In the genomic region with DNA sequence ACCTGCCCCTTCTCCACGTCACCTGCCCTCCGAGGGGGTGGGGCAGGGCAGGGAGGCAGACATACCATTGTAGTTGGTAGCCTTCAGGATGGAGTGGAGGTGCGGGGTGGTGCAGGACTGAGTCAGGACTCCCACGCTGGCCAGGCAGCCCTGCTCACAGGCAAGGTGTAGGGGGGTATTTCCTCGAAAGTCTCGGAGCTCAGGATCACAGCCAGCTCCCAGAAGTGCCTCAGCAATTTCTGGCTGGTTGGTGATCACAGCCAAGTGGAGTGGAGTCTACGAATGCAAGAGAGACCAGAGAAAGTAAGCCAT, we compare ENCODE assay signal across 8 cellular contexts. TPM values are rescaled to one million over a fixed set of nuclear protein-coding genes. Genes with fewer than 3 reads are reported as not detected.
DNase-seq lines count a peak whose midpoint lies in the region; ATAC-seq, FAIRE-seq and TF ChIP-seq lines count a peak whose summit lies in the region.

No MANE protein-coding gene starts in this region.

- H3K4me2 ChIP-seq in HCT116 (ENCODE audit: low read length) (peak overlapping the region; percentile 84), osteoblast (ENCODE audit: insufficient read depth, low read length) (peak overlapping the region; percentile 96)

- H3K9ac ChIP-seq in HCT116 (ENCODE audit: low read length) = peak overlapping the region; percentile 99

- ATAC-seq in HCT116 (no peak), esophagus mucosa (peak; percentile 29)

- H4K20me1 ChIP-seq in HCT116 (ENCODE audit: insufficient read depth) (no peaks in the 10 kb centered on the region), osteoblast (ENCODE audit: insufficient read depth, low read length) (peaks cover 26% of the 10 kb centered on the region)

- no peak for FAIRE-seq in RCC 7860 (lab: Jason Lieb, UNC)

- no TSS peak for BruUV-seq in HCT116 (replicated peaks; lab: Mats Ljungman, UMichigan)

- intact Hi-C loops in HCT116 (cut with micrococcal nuclease) = loop anchor here (5.0 kb wide), 1 partner anchor 71 kb away; no protein-coding TSS in a partner anchor

- H3K4me1 ChIP-seq in HCT116 (ENCODE audit: control insufficient read depth in 1 of 2, insufficient read depth in 2 of 2, low read length in 2 of 2) = peaks cover 25 to 28% of the 10 kb centered on the region in 2 experiments
- H3K4me1 ChIP-seq in osteoblast (ENCODE audit: insufficient read depth, low read length) = peaks cover 39% of the 10 kb centered on the region

- CTCF ChIA-PET in HCT116 (lab: Charles Lee) = interaction anchor here (2.5 kb wide), 1 partner anchor 174 kb away, joined by 9 read pairs; no protein-coding TSS in a partner anchor

- H3K79me2 ChIP-seq in HCT116 (ENCODE audit: insufficient read depth, low read length) = peaks cover 16% of the 10 kb centered on the region
- peaks cover 28% of the 10 kb centered on the region for H3K79me2 ChIP-seq in osteoblast (ENCODE audit: insufficient read depth, low read length)

- H3K4me3 ChIP-seq in HCT116 (replicated peaks in 1 of 2; ENCODE audit: low read depth in 1 of 2, low read length in 2 of 2) (peak overlapping the region; percentile 77 to 92), osteoblast (ENCODE audit: insufficient read depth, low read length) (peak overlapping the region; percentile 95)

- no peak for TF ChIP-seq RAD21 in HCT116 (IDR thresholded peaks at IDR 0.05; ENCODE audit: low read depth)

- TF ChIP-seq POLR2A in HCT116 (IDR thresholded peaks at IDR 0.05; ENCODE audit: borderline replicate concordance, extremely low read depth, insufficient read depth, insufficient read length) = no peak

- no peaks in the 10 kb centered on the region for H3K9me2 ChIP-seq in HCT116 (ENCODE audit: insufficient read depth)

- POLR2A ChIA-PET in HCT116 (lab: Charles Lee) = interaction anchor here (1.1 to 2.2 kb wide), 3 partner anchors 29 to 249 kb away, joined by 4 to 10 read pairs (median 6); a partner anchor contains a TSS

- H3K36me3 ChIP-seq in HCT116 (ENCODE audit: control insufficient read depth in 1 of 2, insufficient read depth in 2 of 2, low read length in 2 of 2) (peaks cover 20 to 31% of the 10 kb centered on the region in 2 experiments), osteoblast (ENCODE audit: insufficient read depth, low read length) (peaks cover 38% of the 10 kb centered on the region)

- H3K9me3 ChIP-seq in HCT116 (ENCODE audit: control insufficient read depth in 1 of 2, insufficient read depth in 1 of 2, low read depth in 1 of 2, low read length in 2 of 2) (no peaks in the 10 kb centered on the region), osteoblast (ENCODE audit: low read depth, low read length) (no peaks in the 10 kb centered on the region)

- no peak overlapping the region for H2AFZ ChIP-seq in HCT116 (ENCODE audit: low read depth, low read length, poor library complexity, severe bottlenecking)
- H2AFZ ChIP-seq in osteoblast (ENCODE audit: low read length) = no peak overlapping the region

- RAD21 ChIA-PET in HCT116 (lab: Charles Lee; ENCODE audit: low non-redundant PET in 1 of 2, low total read pairs in 2 of 2, uncharacterized antibody in 2 of 2, unreplicated experiment in 2 of 2) = interaction anchor here in 1 of 2 experiments (1.6 kb wide), 1 partner anchor 188 kb away, joined by 5 read pairs; no protein-coding TSS in a partner anchor

- no peak for TF ChIP-seq CTCF in HCT116 (IDR thresholded peaks at IDR 0.05 in 2 of 3, conservative IDR thresholded peaks at IDR 0.05 in 1 of 3; ENCODE audit: borderline replicate concordance in 1 of 3, insufficient read depth in 1 of 3, low read depth in 2 of 3, low read length in 2 of 3)
- no peak for TF ChIP-seq CTCF in osteoblast (IDR thresholded peaks at IDR 0.05; ENCODE audit: extremely low read depth, low read depth, low read length)

- H3K27ac ChIP-seq in HCT116 (ENCODE audit: low read depth, low read length) = peak overlapping the region; percentile 79
- H3K27ac ChIP-seq in osteoblast (ENCODE audit: low read depth, low read length) = peak overlapping the region; percentile 90

- no peak for DNase-seq in HCT116 (ENCODE audit: low read depth, low spot score)
- DNase-seq in activated CD8-positive, alpha-beta memory T cell treated with anti-CD3 and anti-CD28 coated beads, Interleukin-2, amount 50 U/mL, for 4 hours = peak; percentile 58
- peak; percentile 66 for DNase-seq in osteoblast (ENCODE audit: insufficient read length, low spot score, missing footprints)
- no peak for DNase-seq in NCI-H2081 (lab: John Stamatoyannopoulos, UW)
- DNase-seq in HuH-7.5 (ENCODE audit: low spot score) = no peak
- no peak for DNase-seq in RCC 7860 (ENCODE audit: low spot score)
- DNase-seq in iPS-NIHi11 (ENCODE audit: low spot score) = no peak

- H3K27me3 ChIP-seq in HCT116 (ENCODE audit: insufficient read depth, low read length) (no peaks in the 10 kb centered on the region), osteoblast (ENCODE audit: insufficient read depth, low read length) (no peaks in the 10 kb centered on the region)

TF ChIP-seq in HCT116, 20 proteins besides CTCF, POLR2A, EP300 and RAD21:
- TF ChIP-seq, protein P1, sequence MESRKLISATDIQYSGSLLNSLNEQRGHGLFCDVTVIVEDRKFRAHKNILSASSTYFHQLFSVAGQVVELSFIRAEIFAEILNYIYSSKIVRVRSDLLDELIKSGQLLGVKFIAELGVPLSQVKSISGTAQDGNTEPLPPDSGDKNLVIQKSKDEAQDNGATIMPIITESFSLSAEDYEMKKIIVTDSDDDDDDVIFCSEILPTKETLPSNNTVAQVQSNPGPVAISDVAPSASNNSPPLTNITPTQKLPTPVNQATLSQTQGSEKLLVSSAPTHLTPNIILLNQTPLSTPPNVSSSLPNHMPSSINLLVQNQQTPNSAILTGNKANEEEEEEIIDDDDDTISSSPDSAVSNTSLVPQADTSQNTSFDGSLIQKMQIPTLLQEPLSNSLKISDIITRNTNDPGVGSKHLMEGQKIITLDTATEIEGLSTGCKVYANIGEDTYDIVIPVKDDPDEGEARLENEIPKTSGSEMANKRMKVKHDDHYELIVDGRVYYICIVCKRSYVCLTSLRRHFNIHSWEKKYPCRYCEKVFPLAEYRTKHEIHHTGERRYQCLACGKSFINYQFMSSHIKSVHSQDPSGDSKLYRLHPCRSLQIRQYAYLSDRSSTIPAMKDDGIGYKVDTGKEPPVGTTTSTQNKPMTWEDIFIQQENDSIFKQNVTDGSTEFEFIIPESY (IDR thresholded peaks at IDR 0.05; ENCODE audit: extremely low read depth, insufficient replicate concordance, low read length) = no peak
- no peak for TF ChIP-seq SIN3A (IDR thresholded peaks at IDR 0.05; ENCODE audit: low read depth)
- TF ChIP-seq JUND (IDR thresholded peaks at IDR 0.05) = no peak
- no peak for TF ChIP-seq ELF1 (IDR thresholded peaks at IDR 0.05; ENCODE audit: borderline replicate concordance, low read depth)
- TF ChIP-seq, protein P2, sequence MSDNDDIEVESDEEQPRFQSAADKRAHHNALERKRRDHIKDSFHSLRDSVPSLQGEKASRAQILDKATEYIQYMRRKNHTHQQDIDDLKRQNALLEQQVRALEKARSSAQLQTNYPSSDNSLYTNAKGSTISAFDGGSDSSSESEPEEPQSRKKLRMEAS (IDR thresholded peaks at IDR 0.05) = no peak
- TF ChIP-seq, protein P3, sequence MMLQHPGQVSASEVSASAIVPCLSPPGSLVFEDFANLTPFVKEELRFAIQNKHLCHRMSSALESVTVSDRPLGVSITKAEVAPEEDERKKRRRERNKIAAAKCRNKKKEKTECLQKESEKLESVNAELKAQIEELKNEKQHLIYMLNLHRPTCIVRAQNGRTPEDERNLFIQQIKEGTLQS (IDR thresholded peaks at IDR 0.05) = no peak
- no peak for TF ChIP-seq FOSL1 (IDR thresholded peaks at IDR 0.05; ENCODE audit: low read depth)
- TF ChIP-seq, protein P4, sequence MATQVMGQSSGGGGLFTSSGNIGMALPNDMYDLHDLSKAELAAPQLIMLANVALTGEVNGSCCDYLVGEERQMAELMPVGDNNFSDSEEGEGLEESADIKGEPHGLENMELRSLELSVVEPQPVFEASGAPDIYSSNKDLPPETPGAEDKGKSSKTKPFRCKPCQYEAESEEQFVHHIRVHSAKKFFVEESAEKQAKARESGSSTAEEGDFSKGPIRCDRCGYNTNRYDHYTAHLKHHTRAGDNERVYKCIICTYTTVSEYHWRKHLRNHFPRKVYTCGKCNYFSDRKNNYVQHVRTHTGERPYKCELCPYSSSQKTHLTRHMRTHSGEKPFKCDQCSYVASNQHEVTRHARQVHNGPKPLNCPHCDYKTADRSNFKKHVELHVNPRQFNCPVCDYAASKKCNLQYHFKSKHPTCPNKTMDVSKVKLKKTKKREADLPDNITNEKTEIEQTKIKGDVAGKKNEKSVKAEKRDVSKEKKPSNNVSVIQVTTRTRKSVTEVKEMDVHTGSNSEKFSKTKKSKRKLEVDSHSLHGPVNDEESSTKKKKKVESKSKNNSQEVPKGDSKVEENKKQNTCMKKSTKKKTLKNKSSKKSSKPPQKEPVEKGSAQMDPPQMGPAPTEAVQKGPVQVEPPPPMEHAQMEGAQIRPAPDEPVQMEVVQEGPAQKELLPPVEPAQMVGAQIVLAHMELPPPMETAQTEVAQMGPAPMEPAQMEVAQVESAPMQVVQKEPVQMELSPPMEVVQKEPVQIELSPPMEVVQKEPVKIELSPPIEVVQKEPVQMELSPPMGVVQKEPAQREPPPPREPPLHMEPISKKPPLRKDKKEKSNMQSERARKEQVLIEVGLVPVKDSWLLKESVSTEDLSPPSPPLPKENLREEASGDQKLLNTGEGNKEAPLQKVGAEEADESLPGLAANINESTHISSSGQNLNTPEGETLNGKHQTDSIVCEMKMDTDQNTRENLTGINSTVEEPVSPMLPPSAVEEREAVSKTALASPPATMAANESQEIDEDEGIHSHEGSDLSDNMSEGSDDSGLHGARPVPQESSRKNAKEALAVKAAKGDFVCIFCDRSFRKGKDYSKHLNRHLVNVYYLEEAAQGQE (IDR thresholded peaks at IDR 0.05; ENCODE audit: low read depth) = no peak
- TF ChIP-seq SP1 (IDR thresholded peaks at IDR 0.05; ENCODE audit: low read depth) = no peak
- no peak for TF ChIP-seq EGR1 (IDR thresholded peaks at IDR 0.05; ENCODE audit: low read depth)
- no peak; the same call in 1 of the 2 replicates for TF ChIP-seq POLR2AphosphoS5 (IDR thresholded peaks at IDR 0.05; ENCODE audit: low read depth, low read length)
- no peak for TF ChIP-seq EZH2 (IDR thresholded peaks at IDR 0.05)
- no peak for TF ChIP-seq CBX3 (IDR thresholded peaks at IDR 0.05; ENCODE audit: low read depth)
- TF ChIP-seq YY1 (IDR thresholded peaks at IDR 0.05; ENCODE audit: extremely low read depth, insufficient replicate concordance, low read depth, low read length) = no peak
- no peak for TF ChIP-seq EZH2phosphoT487 (IDR thresholded peaks at IDR 0.05; ENCODE audit: borderline replicate concordance)

RNA-seq across cellular contexts. Expression of a gene that starts 1.5 kb away (rescaled TPM):
- total RNA-seq in HCT116 (2021; ENCODE audit: unreplicated experiment) (42.6 TPM), esophagus mucosa (119 TPM), osteoblast (43.6 and 51.0 TPM in 2 replicates)
- 38.0 and 62.5 TPM in 2 replicates for polyA plus RNA-seq in HCT116 (2012)

Comparison
In these comparisons a context has a peak if more than half of its experiments do, and no peak if none do; other contexts are left out.
1. DNase-seq: peak in activated CD8-positive, alpha-beta memory T cell treated with anti-CD3 and anti-CD28 coated beads, Interleukin-2, amount 50 U/mL, for 4 hours (single experiment) and osteoblast (single experiment); none in HCT116 (single experiment), NCI-H2081 (0 of 2), HuH-7.5 (single experiment), RCC 7860 (single experiment) and iPS-NIHi11 (single experiment).